ENCODE assay signal across 8 cellular contexts in genomic region chr7:27662490-27663205, GRCh38. TPM values are rescaled to one million over a fixed set of nuclear protein-coding genes. Genes with fewer than 3 reads are reported as not detected.
DNase-seq lines count a peak whose midpoint lies in the region; TF ChIP-seq lines count a peak whose summit lies in the region.

Gene HIBADH, minus strand, starts transcription at chr7:27662883. Its CDS starts 95 bp downstream, at chr7:27662788.

- H3K9me2 ChIP-seq in MM.1S (replicated peaks; ENCODE audit: insufficient read depth, low read length): no peaks in the 10 kb centered on the region

- H3K27ac Mint-ChIP-seq in nephron: peak within 1 kb of the TSS; percentile 94 to 98 (median 97)
- peak within 1 kb of the TSS; percentile 68 for H3K27ac Mint-ChIP-seq in stimulated activated naive CD8-positive, alpha-beta T cell treated with anti-CD3 and anti-CD28 coated beads, Interleukin-15, Interleukin-2, amounts not matched to agents 100 ng/mL and 50 ng/mL, for 24 hours

- H3K79me2 ChIP-seq in MM.1S (ENCODE audit: low read length): peaks cover 10% of the 10 kb centered on the region; the same call in 1 of the 2 replicates

- H3K4me3 Mint-ChIP-seq in nephron: peak within 1 kb of the TSS; percentile 88 to 93 (median 90)
- peak within 1 kb of the TSS; percentile 86 for H3K4me3 Mint-ChIP-seq in stimulated activated naive CD8-positive, alpha-beta T cell treated with anti-CD3 and anti-CD28 coated beads, Interleukin-15, Interleukin-2, amounts not matched to agents 100 ng/mL and 50 ng/mL, for 24 hours

- H3K27ac ChIP-seq in MM.1S (ENCODE audit: low read length): peak within 1 kb of the TSS; percentile 78

- H2AFZ ChIP-seq in MM.1S (ENCODE audit: low read length): peak within 1 kb of the TSS; percentile 96

- in situ Hi-C loops in G401 (cut with HindIII; ENCODE audit: low sequenced_read_pairs) (no loop called here), HAP-1 (cut with MboI; ENCODE audit: low sequenced_read_pairs) (no loop called here)

- no peaks in the 10 kb centered on the region for H4K20me1 ChIP-seq in MM.1S (ENCODE audit: insufficient read depth, low read length)

- no peaks in the 10 kb centered on the region for H3K27me3 Mint-ChIP-seq in nephron (ENCODE audit: low read depth)
- no peaks in the 10 kb centered on the region for H3K27me3 Mint-ChIP-seq in stimulated activated naive CD8-positive, alpha-beta T cell treated with anti-CD3 and anti-CD28 coated beads, Interleukin-15, Interleukin-2, amounts not matched to agents 100 ng/mL and 50 ng/mL, for 24 hours

- H3K9ac ChIP-seq in MM.1S (ENCODE audit: low read length): peak within 1 kb of the TSS; percentile 85

- no peaks in the 10 kb centered on the region for H3K9me3 Mint-ChIP-seq in nephron
- no peaks in the 10 kb centered on the region for H3K9me3 Mint-ChIP-seq in stimulated activated naive CD8-positive, alpha-beta T cell treated with anti-CD3 and anti-CD28 coated beads, Interleukin-15, Interleukin-2, amounts not matched to agents 100 ng/mL and 50 ng/mL, for 24 hours

- H3F3A ChIP-seq in MM.1S (ENCODE audit: insufficient read depth, low read length): peaks cover 8% of the 10 kb centered on the region; the same call in 1 of the 2 replicates

- peak within 1 kb of the TSS; percentile 79 for H3K4me2 ChIP-seq in MM.1S (ENCODE audit: low read depth, low read length)

- 0 out of 2 replicates have a peak, but pooled peaks cover 5% of the 10 kb centered on the region for H3K36me3 ChIP-seq in HAP-1 (replicated peaks)
- H3K36me3 ChIP-seq in MM.1S (replicated peaks; ENCODE audit: insufficient read depth, low read length): no peaks in the 10 kb centered on the region

- H3K36me3 Mint-ChIP-seq in nephron (ENCODE audit: low read depth): peaks cover 11% of the 10 kb centered on the region
- peaks cover 4% of the 10 kb centered on the region for H3K36me3 Mint-ChIP-seq in stimulated activated naive CD8-positive, alpha-beta T cell treated with anti-CD3 and anti-CD28 coated beads, Interleukin-15, Interleukin-2, amounts not matched to agents 100 ng/mL and 50 ng/mL, for 24 hours (ENCODE audit: low read depth)

- peaks cover 10% of the 10 kb centered on the region for H3K4me1 ChIP-seq in HAP-1
- no peaks in the 10 kb centered on the region for H3K4me1 ChIP-seq in MM.1S (ENCODE audit: low read length)

- no peaks in the 10 kb centered on the region for H3K9me3 ChIP-seq in HAP-1
- H3K9me3 ChIP-seq in MM.1S (replicated peaks; ENCODE audit: insufficient read depth, low read length): no peaks in the 10 kb centered on the region

- TF ChIP-seq CTCF in MM.1S (IDR thresholded peaks at IDR 0.05; ENCODE audit: low read length) (no peak), fibroblast of the aortic adventitia (IDR thresholded peaks at IDR 0.05; ENCODE audit: insufficient read depth, low read length) (no peak), nephron (IDR thresholded peaks at IDR 0.05; ENCODE audit: unreplicated experiment in 3 of 3) (no peak)

- H3K4me3 ChIP-seq in HAP-1 (peak within 1 kb of the TSS; percentile 68), MM.1S (ENCODE audit: low read length) (peak within 1 kb of the TSS; percentile 92), fibroblast of the aortic adventitia (ENCODE audit: low read depth, low read length) (peak within 1 kb of the TSS; percentile 82)

- H3K27me3 ChIP-seq in HAP-1 (ENCODE audit: low read depth) (no peaks in the 10 kb centered on the region), MM.1S (replicated peaks; ENCODE audit: insufficient read depth, low read length) (no peaks in the 10 kb centered on the region)

- H3K4me1 Mint-ChIP-seq in nephron: peaks cover 15% of the 10 kb centered on the region
- H3K4me1 Mint-ChIP-seq in stimulated activated naive CD8-positive, alpha-beta T cell treated with anti-CD3 and anti-CD28 coated beads, Interleukin-15, Interleukin-2, amounts not matched to agents 100 ng/mL and 50 ng/mL, for 24 hours (ENCODE audit: low read depth): peaks cover 15% of the 10 kb centered on the region

- DNase-seq in G401 (ENCODE audit: low spot score): peak; percentile 99
- DNase-seq in HAP-1 (ENCODE audit: low spot score in 2 of 2): peak; percentile 98
- DNase-seq in MM.1S: peak; percentile 99
- peak; percentile 89 for DNase-seq in SIG-M5 (lab: John Stamatoyannopoulos, UW)
- peak; percentile 95 for DNase-seq in activated gamma-delta T cell (lab: John Stamatoyannopoulos, UW)
- DNase-seq in fibroblast of the aortic adventitia (ENCODE audit: low read depth): peak; percentile 100

RNA-seq across cellular contexts. Expression of gene HIBADH, which starts in this region (rescaled TPM):
- total RNA-seq in G401 (2014; rRNA removed; shearing (Covaris generic)): 96.8 and 105 TPM in 2 replicates
- 58.1 and 126 TPM in 2 replicates for total RNA-seq in fibroblast of the aortic adventitia (ENCODE audit: low replicate concordance)

Comparison
In these comparisons a context has a peak if more than half of its experiments do, and no peak if none do; other contexts are left out.
1. Peak in every context shown above with its lines: DNase-seq, H3K4me3 ChIP-seq and H3K27ac ChIP-seq.